In the genomic region with DNA sequence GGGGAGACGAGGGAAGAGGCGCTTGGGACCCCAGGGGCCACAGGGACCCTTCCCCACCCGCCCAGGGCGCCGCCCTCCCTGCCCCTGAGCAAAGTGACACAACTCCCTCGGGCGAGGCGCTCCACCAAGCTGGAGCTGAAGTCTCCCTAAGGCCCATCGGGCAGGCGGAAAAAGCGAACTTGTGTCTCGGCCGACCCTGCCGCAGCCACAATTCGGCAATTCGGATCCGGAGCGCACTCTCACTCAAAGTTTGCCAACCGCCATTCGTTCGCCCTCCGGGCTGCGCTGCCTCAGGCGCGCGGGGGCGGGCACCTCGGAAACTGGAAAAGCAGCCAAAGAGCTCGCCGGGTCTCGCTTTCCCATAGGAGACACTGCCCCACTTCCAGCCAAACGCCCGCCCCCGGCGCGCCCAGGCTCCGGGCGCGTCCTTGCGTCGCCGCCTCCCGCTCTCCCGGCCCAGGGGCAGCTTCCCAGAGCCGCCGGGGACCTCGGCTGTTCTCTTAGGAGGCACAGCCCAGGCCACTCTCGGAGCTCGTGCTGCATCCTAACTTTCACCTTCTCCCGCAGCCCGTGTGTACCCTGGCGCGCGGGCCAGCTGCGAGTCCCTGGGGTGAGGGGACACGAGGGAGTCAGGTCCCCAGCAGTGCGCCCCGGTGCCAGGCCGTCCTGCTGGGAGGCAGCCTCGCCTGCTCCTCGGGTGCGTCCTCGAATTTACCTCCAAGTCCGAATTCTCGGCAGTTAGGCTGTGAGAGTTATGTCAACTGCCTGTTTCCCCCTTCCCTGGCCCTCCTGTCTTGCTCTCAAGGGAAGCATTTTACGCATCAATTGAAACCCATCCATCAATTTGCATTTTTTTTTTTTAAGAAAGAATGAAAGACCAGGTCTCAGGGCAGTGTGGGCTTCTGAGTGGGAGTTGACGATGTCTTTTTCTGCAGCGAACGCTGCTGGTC, we compare ENCODE assay signal across 8 cellular contexts. TPM values are rescaled to one million over a fixed set of nuclear protein-coding genes. Genes with fewer than 3 reads are reported as not detected.
DNase-seq lines count a peak whose midpoint lies in the region; ATAC-seq and TF ChIP-seq lines count a peak whose summit lies in the region.

No MANE protein-coding gene starts in this region.

- ATAC-seq in HG02759 (IDR thresholded peaks at IDR 0.05; ENCODE audit: unreplicated experiment) (peak; percentile 17), gastrocnemius medialis (peak; percentile 31 to 32)

- H3K36me3 Mint-ChIP-seq in MCF 10A (ENCODE audit: insufficient read depth, unreplicated experiment), result peaks cover 23% of the 10 kb centered on the region

- H3K4me1 Mint-ChIP-seq in MCF 10A (ENCODE audit: insufficient read depth, unreplicated experiment), result peaks cover 13% of the 10 kb centered on the region

- H3K9me3 Mint-ChIP-seq in MCF 10A (ENCODE audit: unreplicated experiment), result no peaks in the 10 kb centered on the region

- H3K27me3 ChIP-seq in gastrocnemius medialis, result peaks cover 6 to 28% (median 19%) of the 10 kb centered on the region in 3 donors

- CTCF ChIA-PET in MCF 10A (lab: Yijun Ruan, JAX), result interaction anchor here (0.5 to 4.4 kb wide), 10 partner anchors 8 to 255 kb away, joined by 3 to 40 read pairs (median 3); no protein-coding TSS in a partner anchor

- in situ Hi-C loops in gastrocnemius medialis (cut with MboI; ENCODE audit: low sequenced_read_pairs in 4 of 4), result no loop called here

- POLR2A ChIA-PET in MCF 10A (lab: Yijun Ruan, JAX), result interaction anchor here (0.6 to 10.1 kb wide), 29 partner anchors 9 to 494 kb away, joined by 3 to 108 read pairs (median 4); no protein-coding TSS in a partner anchor

- peak overlapping the region; percentile 93 for H3K4me3 Mint-ChIP-seq in MCF 10A (ENCODE audit: unreplicated experiment)

- intact Hi-C loops in MCF 10A (cut with micrococcal nuclease) (loop anchor here (1.0 to 10.0 kb wide), 5 partner anchors 71 to 415 kb away; no protein-coding TSS in a partner anchor), gastrocnemius medialis (cut with DNase I; ENCODE audit: low total_unique reads) (loop anchor here (2.0 to 5.0 kb wide), 3 partner anchors 51 to 313 kb away; no protein-coding TSS in a partner anchor)

- TF ChIP-seq POLR2A in gastrocnemius medialis (IDR thresholded peaks at IDR 0.05), result peak; percentile 10 to 39

- H3K4me1 ChIP-seq in gastrocnemius medialis, result peaks cover 25 to 47% of the 10 kb centered on the region in 2 donors

- H3K27me3 Mint-ChIP-seq in MCF 10A (ENCODE audit: insufficient read depth, unreplicated experiment), result no peaks in the 10 kb centered on the region

- H3K36me3 ChIP-seq in gastrocnemius medialis, result no peaks in the 10 kb centered on the region

- BruUV-seq in MCF 10A (replicated peaks; lab: Mats Ljungman, UMichigan), result TSS peak; percentile 47

- no peak for TF ChIP-seq CTCF in MCF 10A (IDR thresholded peaks at IDR 0.05; ENCODE audit: unreplicated experiment)
- no peak for TF ChIP-seq CTCF in gastrocnemius medialis (IDR thresholded peaks at IDR 0.05 in 4 of 5, conservative IDR thresholded peaks at IDR 0.05 in 1 of 5)

- peak overlapping the region; percentile 63 for H3K27ac Mint-ChIP-seq in MCF 10A (ENCODE audit: low read depth, unreplicated experiment)

- no peaks in the 10 kb centered on the region for H3K9me3 ChIP-seq in gastrocnemius medialis

- H3K4me3 ChIP-seq in gastrocnemius medialis, result peak overlapping the region; percentile 69 to 83 (median 78)

- H3K27ac ChIP-seq in gastrocnemius medialis, result peak overlapping the region; percentile 75 to 85 (median 82)

- DNase-seq in DMS 273 (lab: John Stamatoyannopoulos, UW; ENCODE audit: unreplicated experiment) (peak; percentile 84), MCF 10A (ENCODE audit: unreplicated experiment) (peak; percentile 92), iPS-NIHi11 (ENCODE audit: low spot score) (peak; percentile 68), gastrocnemius medialis (peak; percentile 26 to 29), GOT3 (lab: John Stamatoyannopoulos, UW) (no peak), activated gamma-delta T cell treated with Interleukin-2 at 50 U/mL for 16 hours (no peak)

TF ChIP-seq in PFSK-1, 5 proteins besides CTCF, POLR2A, EP300 and RAD21:
- TF ChIP-seq, protein P1, sequence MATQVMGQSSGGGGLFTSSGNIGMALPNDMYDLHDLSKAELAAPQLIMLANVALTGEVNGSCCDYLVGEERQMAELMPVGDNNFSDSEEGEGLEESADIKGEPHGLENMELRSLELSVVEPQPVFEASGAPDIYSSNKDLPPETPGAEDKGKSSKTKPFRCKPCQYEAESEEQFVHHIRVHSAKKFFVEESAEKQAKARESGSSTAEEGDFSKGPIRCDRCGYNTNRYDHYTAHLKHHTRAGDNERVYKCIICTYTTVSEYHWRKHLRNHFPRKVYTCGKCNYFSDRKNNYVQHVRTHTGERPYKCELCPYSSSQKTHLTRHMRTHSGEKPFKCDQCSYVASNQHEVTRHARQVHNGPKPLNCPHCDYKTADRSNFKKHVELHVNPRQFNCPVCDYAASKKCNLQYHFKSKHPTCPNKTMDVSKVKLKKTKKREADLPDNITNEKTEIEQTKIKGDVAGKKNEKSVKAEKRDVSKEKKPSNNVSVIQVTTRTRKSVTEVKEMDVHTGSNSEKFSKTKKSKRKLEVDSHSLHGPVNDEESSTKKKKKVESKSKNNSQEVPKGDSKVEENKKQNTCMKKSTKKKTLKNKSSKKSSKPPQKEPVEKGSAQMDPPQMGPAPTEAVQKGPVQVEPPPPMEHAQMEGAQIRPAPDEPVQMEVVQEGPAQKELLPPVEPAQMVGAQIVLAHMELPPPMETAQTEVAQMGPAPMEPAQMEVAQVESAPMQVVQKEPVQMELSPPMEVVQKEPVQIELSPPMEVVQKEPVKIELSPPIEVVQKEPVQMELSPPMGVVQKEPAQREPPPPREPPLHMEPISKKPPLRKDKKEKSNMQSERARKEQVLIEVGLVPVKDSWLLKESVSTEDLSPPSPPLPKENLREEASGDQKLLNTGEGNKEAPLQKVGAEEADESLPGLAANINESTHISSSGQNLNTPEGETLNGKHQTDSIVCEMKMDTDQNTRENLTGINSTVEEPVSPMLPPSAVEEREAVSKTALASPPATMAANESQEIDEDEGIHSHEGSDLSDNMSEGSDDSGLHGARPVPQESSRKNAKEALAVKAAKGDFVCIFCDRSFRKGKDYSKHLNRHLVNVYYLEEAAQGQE (IDR thresholded peaks at IDR 0.05; ENCODE audit: insufficient read depth in 1 of 2, low read depth in 2 of 2, low read length in 2 of 2), result no peak
- no peak; the same call in 1 of the 2 replicates for TF ChIP-seq POLR2AphosphoS5 (IDR thresholded peaks at IDR 0.05; ENCODE audit: low read depth, low read length)
- TF ChIP-seq FOXP2 (optimal IDR thresholded peaks at IDR 0.05; ENCODE audit: borderline replicate concordance, extremely low read depth, extremely low read length, insufficient read depth), result no peak
- TF ChIP-seq TAF1 (IDR thresholded peaks at IDR 0.05; ENCODE audit: borderline replicate concordance, insufficient read depth, low read length), result 0 out of 2 replicates have a peak, but pooled peaks have one; percentile 61
- no peak; the same call in 1 of the 2 replicates for TF ChIP-seq SIN3A (IDR thresholded peaks at IDR 0.05; ENCODE audit: borderline replicate concordance, insufficient read depth, low read length)

RNA-seq across cellular contexts. Expression of a gene that starts 1.4 kb away (rescaled TPM):
- 33.4 TPM for polyA plus RNA-seq in PFSK-1 (2012; ENCODE audit: insufficient read length, low read depth)
- total RNA-seq in MCF 10A (2022), result 29.5 and 37.9 TPM in 2 replicates
- 1 to 10 TPM; 4.7 to 6.0 (median 5.2) TPM for total RNA-seq in gastrocnemius medialis

Comparison
In these comparisons a context has a peak if more than half of its experiments do, and no peak if none do; other contexts are left out.
1. DNase-seq: peak in DMS 273 (single experiment), MCF 10A (single experiment), iPS-NIHi11 (single experiment) and gastrocnemius medialis (2 of 2); none in GOT3 (single experiment) and activated gamma-delta T cell treated with Interleukin-2 at 50 U/mL for 16 hours (single experiment).